35 cellular contexts compared by ENCODE assay signal in genomic region chr10:16716051-16716450, GRCh38.
"Had no signal": no experiment of that assay in that cellular context is flagged by ENCODE, and none has a peak within 500 bp of the region (broad histone marks: within the 10 kb centered on the region; RNA-seq: fewer than 3 reads in every experiment).

No MANE protein-coding gene starts in this region.

- H3K9me3 ChIP-seq: adrenal gland had no signal

- H3K4me1 ChIP-seq: adrenal gland, body of pancreas had no signal

- H3K4me3 Mint-ChIP-seq: activated B cell treated with CpG ODN at 0.5 μM for 24 hours; activated CD4-positive, alpha-beta memory T cell treated with anti-CD3 and anti-CD28 coated beads for 36 hours; activated CD4-positive, alpha-beta T cell treated with anti-CD3 and anti-CD28 coated beads, Interleukin-2, amount 10 ng/mL, durations not matched to agents 24 days and 14 days; activated CD8-positive, alpha-beta T cell treated with anti-CD3 and anti-CD28 coated beads for 36 hours; activated naive CD4-positive, alpha-beta T cell treated with anti-CD3 and anti-CD28 coated beads for 36 hours; activated naive CD8-positive, alpha-beta T cell treated with anti-CD3 and anti-CD28 coated beads for 36 hours; activated T-cell treated with anti-CD3 and anti-CD28 coated beads, Interleukin-2, amount 50 U/mL, for 4 hours; activated T-cell treated with anti-CD3 and anti-CD28 coated beads, Interleukin-2, amount 50 U/mL, for 72 hours; activated T-helper 1 cell treated with anti-CD3 and anti-CD28 coated beads, Interleukin-12 subunit alpha, Interleukin-12 subunit beta, Interleukin-2, Interleukin-4 antibody, amounts not matched to agents 30 ng/mL and 10 ng/mL and 1 ng/mL, durations not matched to agents 14 hours and 24 hours and 36 hours; activated T-helper 17 cell treated with anti-CD3 and anti-CD28 coated beads, Interleukin-2, amount 50 U/mL, for 72 hours; central memory CD8-positive, alpha-beta T cell; T-helper 1 cell treated with Interleukin-12 subunit alpha and Interleukin-12 subunit beta and Interleukin-4 antibody, amounts not matched to agents 30 μg/mL and 1 μg/mL, for 36 hours; T-helper 2 cell treated with Interferon-gamma antibody and Interleukin-4, amounts not matched to agents 5 μg/mL and 100 μg/mL, for 36 hours had no signal

- H3K27ac Mint-ChIP-seq: activated B cell treated with CpG ODN at 0.5 μM for 24 hours; activated CD4-positive, alpha-beta memory T cell treated with anti-CD3 and anti-CD28 coated beads for 36 hours; activated CD4-positive, alpha-beta T cell treated with anti-CD3 and anti-CD28 coated beads, Interleukin-2, amount 10 ng/mL, durations not matched to agents 24 days and 14 days; activated CD8-positive, alpha-beta T cell treated with anti-CD3 and anti-CD28 coated beads for 36 hours; activated naive CD4-positive, alpha-beta T cell treated with anti-CD3 and anti-CD28 coated beads for 36 hours; activated naive CD4-positive, alpha-beta T cell treated with anti-CD3 and anti-CD28 coated beads, Interleukin-2, amount 50 U/mL, for 72 hours; activated naive CD8-positive, alpha-beta T cell treated with anti-CD3 and anti-CD28 coated beads for 36 hours; activated T-cell treated with anti-CD3 and anti-CD28 coated beads, Interleukin-2, amount 50 U/mL, for 72 hours; activated T-helper 1 cell treated with anti-CD3 and anti-CD28 coated beads, Interleukin-12 subunit alpha, Interleukin-12 subunit beta, Interleukin-2, Interleukin-4 antibody, amounts not matched to agents 30 ng/mL and 10 ng/mL and 1 ng/mL, durations not matched to agents 14 hours and 24 hours and 36 hours; activated T-helper 17 cell treated with anti-CD3 and anti-CD28 coated beads, Interleukin-2, amount 50 U/mL, for 72 hours; T-helper 1 cell treated with Interleukin-12 subunit alpha and Interleukin-12 subunit beta and Interleukin-4 antibody, amounts not matched to agents 30 μg/mL and 1 μg/mL, for 36 hours; T-helper 2 cell treated with Interferon-gamma antibody and Interleukin-4, amounts not matched to agents 5 μg/mL and 100 μg/mL, for 36 hours had no signal

- H3K27me3 Mint-ChIP-seq: activated B cell treated with CpG ODN at 0.5 μM for 24 hours; activated CD4-positive, alpha-beta memory T cell treated with anti-CD3 and anti-CD28 coated beads for 36 hours; activated CD4-positive, alpha-beta T cell treated with anti-CD3 and anti-CD28 coated beads, Interleukin-2, amount 10 ng/mL, durations not matched to agents 24 days and 14 days; activated CD8-positive, alpha-beta T cell treated with anti-CD3 and anti-CD28 coated beads for 36 hours; activated naive CD8-positive, alpha-beta T cell treated with anti-CD3 and anti-CD28 coated beads for 36 hours; activated T-helper 17 cell treated with anti-CD3 and anti-CD28 coated beads, Interleukin-2, amount 50 U/mL, for 72 hours; central memory CD8-positive, alpha-beta T cell had no signal

- H3K36me3 ChIP-seq: adrenal gland, cardiac muscle cell had no signal

- H3K4me3 ChIP-seq: adrenal gland, body of pancreas, cardiac muscle cell had no signal

- DNase-seq: activated B cell treated with CpG ODN at 0.5 μM for 24 hours; activated CD4-positive, alpha-beta memory T cell treated with anti-CD3 and anti-CD28 coated beads for 36 hours; activated CD4-positive, alpha-beta T cell treated with anti-CD3 and anti-CD28 coated beads for 4 hours; activated CD4-positive, alpha-beta T cell treated with anti-CD3 and anti-CD28 coated beads, Interleukin-2, amount 10 ng/mL, durations not matched to agents 24 days and 14 days; activated CD4-positive, alpha-beta T cell treated with anti-CD3 and anti-CD28 coated beads, Interleukin-2, amount 50 U/mL, for 1 hour; activated CD4-positive, alpha-beta T cell treated with anti-CD3 and anti-CD28 coated beads, Interleukin-2, amount 50 U/mL, for 4 hours; activated CD4-positive, CD25-positive, alpha-beta regulatory T cell treated with anti-CD3 and anti-CD28 coated beads, Interleukin-2, amount 50 U/mL, for 72 hours; activated CD8-positive, alpha-beta memory T cell treated with anti-CD3 and anti-CD28 coated beads, Interleukin-2, amount 50 U/mL, for 4 hours; activated CD8-positive, alpha-beta T cell treated with anti-CD3 and anti-CD28 coated beads for 36 hours; activated effector memory CD4-positive, alpha-beta T cell treated with anti-CD3 and anti-CD28 coated beads, Interleukin-2, amount 50 U/mL, for 16 hours; activated gamma-delta T cell treated with Interleukin-2 at 50 U/mL for 16 hours; activated naive CD4-positive, alpha-beta T cell; activated naive CD4-positive, alpha-beta T cell treated with anti-CD3 and anti-CD28 coated beads for 36 hours; activated naive CD4-positive, alpha-beta T cell treated with anti-CD3 and anti-CD28 coated beads, Interleukin-2, amount 50 U/mL, for 16 hours; activated naive CD8-positive, alpha-beta T cell treated with anti-CD3 and anti-CD28 coated beads for 36 hours; activated T-cell treated with anti-CD3 and anti-CD28 coated beads for 4 hours; activated T-cell treated with anti-CD3 and anti-CD28 coated beads, Interleukin-2, amount 50 U/mL, for 1 hour; activated T-cell treated with anti-CD3 and anti-CD28 coated beads, Interleukin-2, amount 50 U/mL, for 4 hours; activated T-cell treated with anti-CD3 and anti-CD28 coated beads, Interleukin-2, amount 50 U/mL, for 72 hours; adrenal gland; amniotic stem cell; aorta; body of pancreas; caudate nucleus; cerebellar nuclear complex; T-helper 1 cell; T-helper 2 cell; T-helper 9 cell had no signal

- H3K27me3 ChIP-seq: adrenal gland, body of pancreas, cardiac muscle cell had no signal

- H3K27ac ChIP-seq: adrenal gland, body of pancreas, cardiac muscle cell had no signal

- H3K4me1 Mint-ChIP-seq: activated B cell treated with CpG ODN at 0.5 μM for 24 hours; activated T-helper 17 cell treated with anti-CD3 and anti-CD28 coated beads, Interleukin-2, amount 50 U/mL, for 72 hours had no signal
